In the genomic region with DNA sequence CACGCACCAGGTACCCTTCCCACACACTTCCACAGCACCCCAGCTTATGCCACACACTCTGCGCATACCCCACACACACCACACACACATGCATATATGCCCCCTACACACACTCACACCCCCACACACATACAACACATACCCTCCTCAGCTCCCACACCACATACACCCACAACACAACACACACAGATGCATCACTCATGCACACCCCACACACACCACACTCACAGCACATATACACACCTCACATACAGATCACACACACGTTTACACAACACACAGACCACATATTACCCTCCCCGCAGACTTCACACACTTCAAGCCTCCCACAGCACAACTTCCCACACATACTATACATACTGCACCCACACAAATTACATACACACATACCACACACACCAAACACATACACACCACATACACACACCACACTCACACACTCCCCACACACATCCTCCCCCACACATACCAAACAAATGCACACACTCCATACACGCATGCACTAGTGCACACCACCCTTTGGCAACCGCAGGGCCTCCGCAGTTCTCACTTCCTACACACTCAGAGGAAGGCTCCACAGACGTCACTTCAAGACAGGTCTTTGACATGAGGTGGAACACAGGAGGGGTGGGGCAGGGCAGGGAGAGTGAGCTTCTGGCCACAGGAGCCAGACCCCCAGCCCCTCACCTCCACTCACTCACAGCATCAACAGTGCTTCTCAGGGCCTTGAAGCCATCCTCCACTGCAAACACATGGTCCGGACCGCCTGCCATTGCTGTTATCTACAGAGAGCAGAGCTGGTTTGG, we compare ENCODE assay signal across 9 cellular contexts. TPM values are rescaled to one million over a fixed set of nuclear protein-coding genes. Genes with fewer than 3 reads are reported as not detected.
DNase-seq lines count a peak whose midpoint lies in the region; ATAC-seq, FAIRE-seq and TF ChIP-seq lines count a peak whose summit lies in the region.
"Had no signal": no experiment of that assay in that cellular context is flagged by ENCODE, and none has a peak within 500 bp of the region (broad histone marks: within the 10 kb centered on the region; RNA-seq: fewer than 3 reads in every experiment).

No MANE protein-coding gene starts in this region.

- in situ Hi-C loops in brain microvascular endothelial cell (cut with HindIII; ENCODE audit: low pct_ligation_motif_present, low sequenced_read_pairs) (no loop called here), GM23248 (cut with MboI) (no loop called here)

- no peak overlapping the region for H3K4me3 Mint-ChIP-seq in CD4-positive, alpha-beta memory T cell
- H3K4me3 Mint-ChIP-seq in memory B cell = no peak overlapping the region

- H3K4me3 ChIP-seq in CD4-positive, alpha-beta memory T cell (ENCODE audit: low read length in 2 of 2) = peak overlapping the region; percentile 58 to 67
- H3K4me3 ChIP-seq in brain microvascular endothelial cell (ENCODE audit: low read depth, low read length) = no peak overlapping the region
- no peak overlapping the region for H3K4me3 ChIP-seq in GM23248

- peaks cover 33 to 64% (median 42%) of the 10 kb centered on the region in 4 donors for H3K4me1 Mint-ChIP-seq in CD4-positive, alpha-beta memory T cell
- H3K4me1 Mint-ChIP-seq in memory B cell = peaks cover 15% of the 10 kb centered on the region

- no peak overlapping the region for H3K27ac Mint-ChIP-seq in CD4-positive, alpha-beta memory T cell
- H3K27ac Mint-ChIP-seq in memory B cell = no peak overlapping the region

- POLR2A ChIA-PET in CD4-positive, alpha-beta memory T cell (lab: Charles Lee; ENCODE audit: partially characterized antibody) = interaction anchor here (0.7 to 5.4 kb wide), 10 partner anchors 10 to 939 kb away, joined by 3 to 41 read pairs (median 4); no protein-coding TSS in a partner anchor

- WGBS in GM23248 (ENCODE audit: low coverage in 1 of 2, low lambda C conversion rate in 2 of 2, missing lambda C conversion rate in 2 of 2), 2 experiments = 75 to 82% methylated on average over 9 to 10 of the region's 10 CpGs

- no peaks in the 10 kb centered on the region for H3K9me3 Mint-ChIP-seq in CD4-positive, alpha-beta memory T cell
- H3K9me3 Mint-ChIP-seq in memory B cell = no peaks in the 10 kb centered on the region

- no peak overlapping the region for H3K4me2 ChIP-seq in GM23248 (ENCODE audit: unreplicated experiment)

- peaks cover 70% of the 10 kb centered on the region for H3K4me1 ChIP-seq in CD4-positive, alpha-beta memory T cell (ENCODE audit: insufficient read depth, low read length)
- no peaks in the 10 kb centered on the region for H3K4me1 ChIP-seq in GM23248 (ENCODE audit: insufficient read depth)

- H4K20me1 ChIP-seq in GM23248 (ENCODE audit: insufficient read depth) = no peaks in the 10 kb centered on the region

- no peaks in the 10 kb centered on the region for H3K79me2 ChIP-seq in GM23248 (ENCODE audit: insufficient read depth)

- no peaks in the 10 kb centered on the region for H3K9me3 ChIP-seq in CD4-positive, alpha-beta memory T cell (ENCODE audit: control insufficient read depth in 1 of 2, low read length in 2 of 2)
- no peaks in the 10 kb centered on the region for H3K9me3 ChIP-seq in GM23248 (ENCODE audit: low read depth)

- H3K36me3 ChIP-seq in CD4-positive, alpha-beta memory T cell (ENCODE audit: insufficient read depth, low read length) = no peaks in the 10 kb centered on the region
- no peaks in the 10 kb centered on the region for H3K36me3 ChIP-seq in brain microvascular endothelial cell (replicated peaks)
- no peaks in the 10 kb centered on the region for H3K36me3 ChIP-seq in GM23248 (ENCODE audit: low read depth)

- intact Hi-C loops in CD4-positive, alpha-beta memory T cell (cut with micrococcal nuclease) = loop anchor here (2.0 to 10.0 kb wide), 3 partner anchors 17 to 233 kb away; a partner anchor contains a TSS

- peak; percentile 27 to 76 (median 67) for DNase-seq in CD4-positive, alpha-beta memory T cell
- peak; percentile 58 to 68 for DNase-seq in activated CD4-positive, alpha-beta T cell treated with anti-CD3 and anti-CD28 coated beads for 4 hours
- DNase-seq in memory B cell (ENCODE audit: low spot score in 2 of 2) (peak in 1 of 2 donors; percentile 45), frontal cortex (ENCODE audit: low spot score in 2 of 2) (no peak), brain microvascular endothelial cell (no peak), GM23248 (no peak), NCI-H2171 (lab: John Stamatoyannopoulos, UW) (no peak)

- ATAC-seq in HG02610 (IDR thresholded peaks at IDR 0.05; ENCODE audit: unreplicated experiment) = peak; percentile 73
- ATAC-seq in memory B cell (ENCODE audit: low read depth) = peak; percentile 88

- H3K36me3 Mint-ChIP-seq in CD4-positive, alpha-beta memory T cell = peaks cover 0 to 8% of the 10 kb centered on the region in 2 donors
- no peaks in the 10 kb centered on the region for H3K36me3 Mint-ChIP-seq in memory B cell

- TF ChIP-seq CTCF in brain microvascular endothelial cell (IDR thresholded peaks at IDR 0.05; ENCODE audit: low read depth, low read length, missing control alignments) = no peak

- H3K9ac ChIP-seq in GM23248 = no peak overlapping the region

- H3K27ac ChIP-seq in CD4-positive, alpha-beta memory T cell (ENCODE audit: low read depth, low read length) = peak overlapping the region; percentile 62
- H3K27ac ChIP-seq in brain microvascular endothelial cell = no peak overlapping the region
- no peak overlapping the region for H3K27ac ChIP-seq in GM23248

- H2AFZ ChIP-seq in GM23248 = no peak overlapping the region

- no peaks in the 10 kb centered on the region for H3K27me3 ChIP-seq in CD4-positive, alpha-beta memory T cell (ENCODE audit: insufficient read depth, low read length)
- no peaks in the 10 kb centered on the region for H3K27me3 ChIP-seq in brain microvascular endothelial cell (replicated peaks)
- no peaks in the 10 kb centered on the region for H3K27me3 ChIP-seq in GM23248 (replicated peaks; ENCODE audit: insufficient read depth)

- no peaks in the 10 kb centered on the region for H3F3A ChIP-seq in GM23248 (ENCODE audit: insufficient read depth)

- no peaks in the 10 kb centered on the region for H3K27me3 Mint-ChIP-seq in CD4-positive, alpha-beta memory T cell
- peaks cover 2% of the 10 kb centered on the region for H3K27me3 Mint-ChIP-seq in memory B cell

- CTCF ChIA-PET in CD4-positive, alpha-beta memory T cell (lab: Charles Lee; ENCODE audit: partially characterized antibody) = interaction anchor here (0.7 to 1.8 kb wide), 5 partner anchors 11 to 39 kb away, joined by 3 to 8 read pairs (median 6); no protein-coding TSS in a partner anchor

- no peak for FAIRE-seq in frontal cortex (lab: Jason Lieb, UNC)
- FAIRE-seq: keratinocyte had no signal

- no peaks in the 10 kb centered on the region for H3K9me2 ChIP-seq in GM23248 (ENCODE audit: insufficient read depth)

RNA-seq across cellular contexts. Expression of a gene that starts 18.5 kb away (rescaled TPM):
- not detected for total RNA-seq in CD4-positive, alpha-beta memory T cell
- polyA plus RNA-seq in CD4-positive, alpha-beta memory T cell = not detected
- not detected for total RNA-seq in frontal cortex
- not detected in 2 replicates for total RNA-seq in GM23248 (2014; rRNA removed; shearing (Covaris generic))
- not detected in 2 replicates for polyA plus RNA-seq in GM23248 (2016; fragmentation: Nextera tagmentation; extraction: Ambion mirVana)
- polyA plus RNA-seq: keratinocyte had no signal

Comparison
In these comparisons a context has a peak if more than half of its experiments do, and no peak if none do; other contexts are left out.
1. DNase-seq: peak in CD4-positive, alpha-beta memory T cell (5 of 5) and activated CD4-positive, alpha-beta T cell treated with anti-CD3 and anti-CD28 coated beads for 4 hours (2 of 2); none in frontal cortex (0 of 2), brain microvascular endothelial cell (single experiment), GM23248 (single experiment) and NCI-H2171 (single experiment).
2. H3K4me3 ChIP-seq: peak in CD4-positive, alpha-beta memory T cell (2 of 2); none in brain microvascular endothelial cell (single experiment) and GM23248 (single experiment).